ENCODE assay signal across 1 cellular context in genomic region chr19:41586064-41586463, GRCh38.
TF ChIP-seq lines count a peak whose summit lies in the region.

No MANE protein-coding gene starts in this region.

TF ChIP-seq in H1, 55 proteins besides CTCF, POLR2A, EP300 and RAD21:
- TF ChIP-seq ASH2L (IDR thresholded peaks at IDR 0.05; ENCODE audit: low read length) (no peak), BRCA1 (IDR thresholded peaks at IDR 0.05; ENCODE audit: low read depth, low read length) (no peak), GABPA (IDR thresholded peaks at IDR 0.05; ENCODE audit: borderline replicate concordance, insufficient read depth, low read length) (no peak), TAF7 (optimal IDR thresholded peaks at IDR 0.05; ENCODE audit: borderline replicate concordance, low read depth, low read length) (no peak), TCF12 (IDR thresholded peaks at IDR 0.05; ENCODE audit: low read depth, low read length) (no peak), YY1 (IDR thresholded peaks at IDR 0.05; ENCODE audit: low read depth, low read length) (no peak), CHD7 (IDR thresholded peaks at IDR 0.05; ENCODE audit: insufficient replicate concordance, low read length) (no peak), KDM1A (IDR thresholded peaks at IDR 0.05; ENCODE audit: borderline replicate concordance, low read length) (no peak), TBP (IDR thresholded peaks at IDR 0.05; ENCODE audit: low read depth, low read length) (no peak), CREB1 (IDR thresholded peaks at IDR 0.05) (no peak), CHD2 (IDR thresholded peaks at IDR 0.05; ENCODE audit: low read length) (no peak), SIRT6 (IDR thresholded peaks at IDR 0.05; ENCODE audit: low read length) (no peak), EGR1 (IDR thresholded peaks at IDR 0.05; ENCODE audit: borderline replicate concordance, low read depth, low read length) (no peak), KDM5A (IDR thresholded peaks at IDR 0.05; ENCODE audit: low read length) (no peak), SP2 (IDR thresholded peaks at IDR 0.05; ENCODE audit: low read length) (no peak)
